ENCODE assay signal across 31 cellular contexts in the genomic region with DNA sequence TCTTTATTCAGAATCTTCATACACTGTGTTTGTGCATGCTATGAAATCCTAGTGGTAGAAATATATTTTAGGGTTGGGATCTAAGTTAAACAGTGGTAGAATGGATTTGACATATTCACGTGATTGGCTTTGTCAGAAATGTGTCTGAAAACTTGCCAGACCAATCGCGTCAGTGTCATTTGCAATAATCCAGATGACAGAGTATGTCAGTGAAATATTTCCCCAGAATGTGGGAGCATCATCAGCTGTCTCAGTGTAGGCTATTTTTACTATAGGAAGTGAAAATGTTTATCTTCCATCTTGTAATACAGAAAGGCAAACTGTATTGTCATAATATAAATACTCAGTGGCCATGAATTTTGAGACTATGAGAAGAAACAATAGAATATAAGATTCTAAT.
"Had no signal": no experiment of that assay in that cellular context is flagged by ENCODE, and none has a peak within 500 bp of the region (broad histone marks: within the 10 kb centered on the region; RNA-seq: fewer than 3 reads in every experiment).

No MANE protein-coding gene starts in this region.

- H3K27me3 ChIP-seq: brain microvascular endothelial cell, MG63 had no signal

- DNase-seq: activated CD4-positive, alpha-beta T cell treated with anti-CD3 and anti-CD28 coated beads, Interleukin-2, amount 10 ng/mL, durations not matched to agents 24 days and 14 days; activated CD4-positive, alpha-beta T cell treated with anti-CD3 and anti-CD28 coated beads, Interleukin-2, amount 50 U/mL, for 4 hours; activated CD4-positive, CD25-positive, alpha-beta regulatory T cell; activated CD8-positive, alpha-beta T cell treated with anti-CD3 and anti-CD28 coated beads for 36 hours; activated effector memory CD4-positive, alpha-beta T cell treated with anti-CD3 and anti-CD28 coated beads, Interleukin-2, amount 50 U/mL, for 16 hours; activated naive CD4-positive, alpha-beta T cell; activated naive CD4-positive, alpha-beta T cell treated with anti-CD3 and anti-CD28 coated beads, Interleukin-2, amount 50 U/mL, for 16 hours; activated naive CD8-positive, alpha-beta T cell treated with anti-CD3 and anti-CD28 coated beads for 36 hours; activated T-cell treated with anti-CD3 and anti-CD28 coated beads, Interleukin-2, amount 50 U/mL, for 1 hour; activated T-cell treated with anti-CD3 and anti-CD28 coated beads, Interleukin-2, amount 50 U/mL, for 72 hours; amniotic stem cell; aorta; brain microvascular endothelial cell; central memory CD4-positive, alpha-beta T cell; Karpas-422; MG63; NCI-H1092; NCI-H1436 treated with DMSO at 0.1 percent for 48 hours; NCI-H1694 treated with DMSO at 0.1 percent for 48 hours; NCI-H2029; NCI-H345; NCI-H526; NCI-H748 treated with DMSO at 0.1 percent for 48 hours; PC-3; Right ventricle myocardium superior; SW 1271; T-helper 1 cell; T-helper 2 cell; T-helper 9 cell; WERI-Rb-1 had no signal

- H3K27ac Mint-ChIP-seq: activated CD4-positive, alpha-beta T cell treated with anti-CD3 and anti-CD28 coated beads, Interleukin-2, amount 10 ng/mL, durations not matched to agents 24 days and 14 days; activated CD8-positive, alpha-beta T cell treated with anti-CD3 and anti-CD28 coated beads for 36 hours; activated naive CD8-positive, alpha-beta T cell treated with anti-CD3 and anti-CD28 coated beads for 36 hours; activated T-cell treated with anti-CD3 and anti-CD28 coated beads, Interleukin-2, amount 50 U/mL, for 72 hours; activated T-helper 17 cell treated with anti-CD3 and anti-CD28 coated beads, Interleukin-2, amount 50 U/mL, for 72 hours had no signal

- H3K27ac ChIP-seq: brain microvascular endothelial cell, WERI-Rb-1 had no signal

- H3K4me3 Mint-ChIP-seq: activated CD4-positive, alpha-beta T cell treated with anti-CD3 and anti-CD28 coated beads, Interleukin-2, amount 10 ng/mL, durations not matched to agents 24 days and 14 days; activated CD8-positive, alpha-beta T cell treated with anti-CD3 and anti-CD28 coated beads for 36 hours; activated naive CD8-positive, alpha-beta T cell treated with anti-CD3 and anti-CD28 coated beads for 36 hours; activated T-cell treated with anti-CD3 and anti-CD28 coated beads, Interleukin-2, amount 50 U/mL, for 72 hours; activated T-helper 17 cell treated with anti-CD3 and anti-CD28 coated beads, Interleukin-2, amount 50 U/mL, for 72 hours had no signal

- H3K4me3 ChIP-seq: MG63 had no signal

- H3K27me3 Mint-ChIP-seq: activated CD4-positive, alpha-beta T cell treated with anti-CD3 and anti-CD28 coated beads, Interleukin-2, amount 10 ng/mL, durations not matched to agents 24 days and 14 days; activated CD8-positive, alpha-beta T cell treated with anti-CD3 and anti-CD28 coated beads for 36 hours; activated T-helper 17 cell treated with anti-CD3 and anti-CD28 coated beads, Interleukin-2, amount 50 U/mL, for 72 hours had no signal

- H3K9me3 Mint-ChIP-seq: activated CD4-positive, alpha-beta T cell treated with anti-CD3 and anti-CD28 coated beads, Interleukin-2, amount 10 ng/mL, durations not matched to agents 24 days and 14 days; activated CD8-positive, alpha-beta T cell treated with anti-CD3 and anti-CD28 coated beads for 36 hours; activated naive CD8-positive, alpha-beta T cell treated with anti-CD3 and anti-CD28 coated beads for 36 hours had no signal

- H3K4me1 Mint-ChIP-seq: activated CD4-positive, alpha-beta T cell treated with anti-CD3 and anti-CD28 coated beads, Interleukin-2, amount 10 ng/mL, durations not matched to agents 24 days and 14 days; activated T-helper 17 cell treated with anti-CD3 and anti-CD28 coated beads, Interleukin-2, amount 50 U/mL, for 72 hours had no signal

- H3K36me3 ChIP-seq: brain microvascular endothelial cell, MG63, WERI-Rb-1 had no signal

- ATAC-seq: activated CD8-positive, alpha-beta T cell treated with anti-CD3 and anti-CD28 coated beads for 36 hours; activated T-cell treated with anti-CD3 and anti-CD28 coated beads, Interleukin-2, amount 50 U/mL, for 72 hours; activated T-helper 17 cell treated with anti-CD3 and anti-CD28 coated beads, Interleukin-2, amount 50 U/mL, for 72 hours; PC-3 had no signal

- H3K36me3 Mint-ChIP-seq: activated naive CD8-positive, alpha-beta T cell treated with anti-CD3 and anti-CD28 coated beads for 36 hours had no signal
